20 cellular contexts compared by ENCODE assay signal in the genomic region with DNA sequence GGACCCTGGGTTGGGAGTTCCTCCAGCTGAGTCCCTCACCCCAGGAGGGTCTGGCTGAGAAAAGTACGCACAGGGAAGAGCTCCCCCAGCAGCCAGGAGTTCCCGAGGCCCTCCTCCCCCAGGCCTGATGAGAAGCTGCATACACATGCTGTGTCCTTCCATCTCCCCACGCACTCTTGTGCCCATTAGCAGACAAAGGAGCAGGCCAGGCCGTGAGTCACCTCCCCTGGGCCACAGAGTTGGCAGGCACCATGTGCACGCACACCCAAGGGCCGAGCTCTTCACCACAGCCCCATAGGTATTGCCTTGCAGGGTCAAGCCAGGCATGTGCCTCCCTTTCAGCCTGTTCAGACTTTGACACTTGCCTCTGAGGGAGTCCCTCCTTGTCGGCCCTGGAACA. TPM values are rescaled to one million over a fixed set of nuclear protein-coding genes. Genes with fewer than 3 reads are reported as not detected.
DNase-seq lines count a peak whose midpoint lies in the region; TF ChIP-seq lines count a peak whose summit lies in the region.
"Had no signal": no experiment of that assay in that cellular context is flagged by ENCODE, and none has a peak within 500 bp of the region (broad histone marks: within the 10 kb centered on the region; RNA-seq: fewer than 3 reads in every experiment).

No MANE protein-coding gene starts in this region.

- no peak overlapping the region for H3K27ac ChIP-seq in mammary epithelial cell (ENCODE audit: insufficient read depth, low read depth, low read length)
- H3K27ac ChIP-seq: psoas muscle, thyroid gland had no signal

- no peak overlapping the region for H2AFZ ChIP-seq in mammary epithelial cell (ENCODE audit: low read depth, low read length)

- in situ Hi-C loops in mammary epithelial cell (cut with MboI; ENCODE audit: low sequenced_read_pairs in 2 of 2): loop anchor here in 1 of 2 donors (25.0 kb wide), 1 partner anchor 176 kb away; the partner anchor contains the start of gene MEF2B

- H3K36me3 ChIP-seq in mammary epithelial cell (ENCODE audit: insufficient read depth, low read length): peaks cover 3% of the 10 kb centered on the region

- no peak overlapping the region for H3K4me3 ChIP-seq in mammary epithelial cell (replicated peaks in 1 of 3; ENCODE audit: insufficient read depth in 1 of 3, low read depth in 2 of 3, low read length in 3 of 3)
- H3K4me3 ChIP-seq: psoas muscle, thyroid gland had no signal

- peaks cover 21% of the 10 kb centered on the region for H3K79me2 ChIP-seq in mammary epithelial cell (ENCODE audit: insufficient read depth, low read length)

- no peaks in the 10 kb centered on the region for H3K4me1 Mint-ChIP-seq in activated naive CD8-positive, alpha-beta T cell treated with anti-CD3 and anti-CD28 coated beads for 36 hours

- H3K27ac Mint-ChIP-seq in activated naive CD8-positive, alpha-beta T cell treated with anti-CD3 and anti-CD28 coated beads for 36 hours: no peak overlapping the region
- H3K27ac Mint-ChIP-seq: activated CD4-positive, alpha-beta memory T cell treated with anti-CD3 and anti-CD28 coated beads for 36 hours; activated naive CD4-positive, alpha-beta T cell treated with anti-CD3 and anti-CD28 coated beads, Interleukin-2, amount 50 U/mL, for 24 hours; CD8-positive, alpha-beta T cell; stimulated activated memory B cell treated with anti-CD40 and anti-IgM and Interleukin-4, amounts not matched to agents 10 μg/mL and 1 μg/mL and 100 μg/mL, for 72 hours had no signal

- no peak for TF ChIP-seq CTCF in mammary epithelial cell (conservative IDR thresholded peaks at IDR 0.05 in 1 of 2, IDR thresholded peaks at IDR 0.05 in 1 of 2; ENCODE audit: extremely low read depth in 1 of 2, insufficient read depth in 1 of 2, low read depth in 1 of 2, low read length in 2 of 2)

- intact Hi-C loops in mammary epithelial cell (cut with micrococcal nuclease): no loop called here

- H3K9me3 ChIP-seq in mammary epithelial cell (replicated peaks; ENCODE audit: insufficient read depth, low read length): no peaks in the 10 kb centered on the region
- H3K9me3 ChIP-seq: psoas muscle, thyroid gland had no signal

- H3K36me3 Mint-ChIP-seq in activated naive CD8-positive, alpha-beta T cell treated with anti-CD3 and anti-CD28 coated beads for 36 hours: peaks cover 4% of the 10 kb centered on the region

- peak overlapping the region; percentile 25 for H3K4me2 ChIP-seq in mammary epithelial cell (ENCODE audit: insufficient read depth, low read depth, low read length)

- H3K4me3 Mint-ChIP-seq in activated naive CD8-positive, alpha-beta T cell treated with anti-CD3 and anti-CD28 coated beads for 36 hours: no peak overlapping the region
- H3K4me3 Mint-ChIP-seq: activated CD4-positive, alpha-beta memory T cell treated with anti-CD3 and anti-CD28 coated beads for 36 hours; activated naive CD4-positive, alpha-beta T cell treated with anti-CD3 and anti-CD28 coated beads, Interleukin-2, amount 50 U/mL, for 24 hours; CD8-positive, alpha-beta T cell; stimulated activated memory B cell treated with anti-CD40 and anti-IgM and Interleukin-4, amounts not matched to agents 10 μg/mL and 1 μg/mL and 100 μg/mL, for 72 hours had no signal

- no peaks in the 10 kb centered on the region for H3K9me3 Mint-ChIP-seq in activated naive CD8-positive, alpha-beta T cell treated with anti-CD3 and anti-CD28 coated beads for 36 hours
- H3K9me3 Mint-ChIP-seq: activated CD4-positive, alpha-beta memory T cell treated with anti-CD3 and anti-CD28 coated beads for 36 hours; activated naive CD4-positive, alpha-beta T cell treated with anti-CD3 and anti-CD28 coated beads, Interleukin-2, amount 50 U/mL, for 24 hours; CD8-positive, alpha-beta T cell; stimulated activated memory B cell treated with anti-CD40 and anti-IgM and Interleukin-4, amounts not matched to agents 10 μg/mL and 1 μg/mL and 100 μg/mL, for 72 hours had no signal

- dilution Hi-C loops in mammary epithelial cell (cut with HindIII; ENCODE audit: low sequenced_read_pairs): loop anchor here (5.0 to 10.0 kb wide), 3 partner anchors 119 to 296 kb away; no protein-coding TSS in a partner anchor

- H3K9ac ChIP-seq in mammary epithelial cell (ENCODE audit: insufficient read depth, low read length): no peak overlapping the region

- no peaks in the 10 kb centered on the region for H3K27me3 ChIP-seq in mammary epithelial cell (ENCODE audit: insufficient read depth, low read length)
- H3K27me3 ChIP-seq: thyroid gland had no signal

- CTCF ChIA-PET in mammary epithelial cell (lab: Charles Lee; ENCODE audit: low non-redundant PET): no interaction called here

- DNase-seq in A172 (ENCODE audit: low spot score): peak; percentile 55
- DNase-seq in M059J (ENCODE audit: low read depth): peak; percentile 90
- DNase-seq in mammary epithelial cell: peak; percentile 78
- DNase-seq in iris pigment epithelial cell (ENCODE audit: low read depth): peak; percentile 14
- DNase-seq in activated gamma-delta T cell (lab: John Stamatoyannopoulos, UW): no peak
- no peak for DNase-seq in activated CD4-positive, CD25-positive, alpha-beta regulatory T cell (lab: John Stamatoyannopoulos, UW)
- no peak for DNase-seq in NCI-H1105 (lab: John Stamatoyannopoulos, UW)
- no peak for DNase-seq in activated naive CD8-positive, alpha-beta T cell treated with anti-CD3 and anti-CD28 coated beads for 36 hours
- DNase-seq: activated CD4-positive, alpha-beta memory T cell treated with anti-CD3 and anti-CD28 coated beads for 36 hours; CD8-positive, alpha-beta T cell; dermis blood vessel endothelial cell; hypothalamus; left cardiac atrium; NCI-H2029; NCI-H446; psoas muscle; RPMI8226; thyroid gland had no signal

- no peaks in the 10 kb centered on the region for H3K27me3 Mint-ChIP-seq in activated naive CD8-positive, alpha-beta T cell treated with anti-CD3 and anti-CD28 coated beads for 36 hours
- H3K27me3 Mint-ChIP-seq: activated CD4-positive, alpha-beta memory T cell treated with anti-CD3 and anti-CD28 coated beads for 36 hours; activated naive CD4-positive, alpha-beta T cell treated with anti-CD3 and anti-CD28 coated beads, Interleukin-2, amount 50 U/mL, for 24 hours; stimulated activated memory B cell treated with anti-CD40 and anti-IgM and Interleukin-4, amounts not matched to agents 10 μg/mL and 1 μg/mL and 100 μg/mL, for 72 hours had no signal

- WGBS in mammary epithelial cell (ENCODE audit: low coverage, missing lambda C conversion rate): 6% methylated on average over 5 of the region's 7 CpGs

- BruUV-seq in mammary epithelial cell (replicated peaks; lab: Mats Ljungman, UMichigan): no TSS peak

- no peaks in the 10 kb centered on the region for H4K20me1 ChIP-seq in mammary epithelial cell (ENCODE audit: insufficient read depth, low read length)

- H3K4me1 ChIP-seq in mammary epithelial cell (ENCODE audit: insufficient read depth, low read length): peaks cover 50% of the 10 kb centered on the region
- H3K4me1 ChIP-seq: psoas muscle, thyroid gland had no signal

RNA-seq across cellular contexts. Expression of gene MAU2, which starts 17.5 kb away (rescaled TPM):
- 23.8 and 24.0 TPM in 2 replicates for total RNA-seq in A172 (2014; rRNA removed; shearing (Covaris generic))
- total RNA-seq in M059J (2014; rRNA removed; shearing (Covaris generic)): 30.2 and 31.1 TPM in 2 replicates
- total RNA-seq in mammary epithelial cell: 10 to 100 TPM; 39.7 to 44.5 TPM
- polyA plus RNA-seq in mammary epithelial cell: 11.1 TPM
- 19.0 TPM for polyA minus RNA-seq in mammary epithelial cell
- 10 to 100 TPM; 39.5 to 39.9 TPM for total RNA-seq in activated naive CD8-positive, alpha-beta T cell treated with anti-CD3 and anti-CD28 coated beads for 36 hours

RNA-seq across cellular contexts. Expression of gene SUGP1, which starts 17.8 kb away (rescaled TPM):
- 24.0 and 34.2 TPM in 2 replicates for total RNA-seq in A172 (2014; rRNA removed; shearing (Covaris generic))
- 22.3 and 23.4 TPM in 2 replicates for total RNA-seq in M059J (2014; rRNA removed; shearing (Covaris generic))
- 10 to 100 TPM; 23.3 to 48.1 TPM for total RNA-seq in mammary epithelial cell
- polyA plus RNA-seq in mammary epithelial cell: 29.2 TPM
- polyA minus RNA-seq in mammary epithelial cell: 22.2 TPM
- total RNA-seq in activated naive CD8-positive, alpha-beta T cell treated with anti-CD3 and anti-CD28 coated beads for 36 hours: 10 to 100 TPM; 58.2 to 59.4 TPM

Comparison
In these comparisons a context has a peak if more than half of its experiments do, and no peak if none do; other contexts are left out.
1. DNase-seq: peak in A172 (single experiment), M059J (single experiment), mammary epithelial cell (single experiment) and iris pigment epithelial cell (single experiment); none in activated gamma-delta T cell (single experiment), activated CD4-positive, CD25-positive, alpha-beta regulatory T cell (0 of 4), NCI-H1105 (single experiment) and activated naive CD8-positive, alpha-beta T cell treated with anti-CD3 and anti-CD28 coated beads for 36 hours (single experiment).